In genomic region chrX:151488677-151489076, GRCh38 we compare ENCODE assay signal across 8 cellular contexts.
A peak's percentile ranks its signal among the peaks of the same experiment; 100 is the strongest.
DNase-seq lines count a peak whose midpoint lies in the region; ATAC-seq and TF ChIP-seq lines count a peak whose summit lies in the region.

No MANE protein-coding gene starts in this region.

- ATAC-seq in HG03159 (IDR thresholded peaks at IDR 0.05; ENCODE audit: unreplicated experiment) (peak; percentile 89), SK-N-SH treated with all-trans-retinoic acid at 6 μM for 48 hours (peak; percentile 60; the same call in 2 of the 3 replicates), HG03280 (IDR thresholded peaks at IDR 0.05; ENCODE audit: unreplicated experiment) (no peak), GM18861 (IDR thresholded peaks at IDR 0.05; ENCODE audit: unreplicated experiment) (no peak)

- DNase-seq in activated T-cell treated with anti-CD3 and anti-CD28 coated beads for 48 hours (ENCODE audit: low read depth) = peak; percentile 0
- DNase-seq in activated T-cell treated with anti-CD3 and anti-CD28 coated beads, Interleukin-2, amount 50 U/mL, for 1 hour = no peak
- DNase-seq in kidney tubule cell (ENCODE audit: low spot score) = peak; percentile 7
- no peak for DNase-seq in NCI-H1417 treated with DMSO at 0.1 percent for 48 hours (lab: John Stamatoyannopoulos, UW)

TF ChIP-seq in SK-N-SH treated with all-trans-retinoic acid at 6 μM for 48 hours, 23 proteins besides CTCF, POLR2A, EP300 and RAD21:
- no peak for TF ChIP-seq OSR1 (CRISPR knock-in tag; IDR thresholded peaks at IDR 0.05)
- no peak for TF ChIP-seq TSHZ2 (CRISPR knock-in tag; IDR thresholded peaks at IDR 0.05)
- TF ChIP-seq, protein P1, sequence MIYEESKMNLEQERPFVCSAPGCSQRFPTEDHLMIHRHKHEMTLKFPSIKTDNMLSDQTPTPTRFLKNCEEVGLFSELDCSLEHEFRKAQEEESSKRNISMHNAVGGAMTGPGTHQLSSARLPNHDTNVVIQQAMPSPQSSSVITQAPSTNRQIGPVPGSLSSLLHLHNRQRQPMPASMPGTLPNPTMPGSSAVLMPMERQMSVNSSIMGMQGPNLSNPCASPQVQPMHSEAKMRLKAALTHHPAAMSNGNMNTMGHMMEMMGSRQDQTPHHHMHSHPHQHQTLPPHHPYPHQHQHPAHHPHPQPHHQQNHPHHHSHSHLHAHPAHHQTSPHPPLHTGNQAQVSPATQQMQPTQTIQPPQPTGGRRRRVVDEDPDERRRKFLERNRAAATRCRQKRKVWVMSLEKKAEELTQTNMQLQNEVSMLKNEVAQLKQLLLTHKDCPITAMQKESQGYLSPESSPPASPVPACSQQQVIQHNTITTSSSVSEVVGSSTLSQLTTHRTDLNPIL (CRISPR knock-in tag; IDR thresholded peaks at IDR 0.05; ENCODE audit: low read depth) = no peak
- TF ChIP-seq ZNF70 (CRISPR knock-in tag; IDR thresholded peaks at IDR 0.05) = no peak
- TF ChIP-seq ZFP3 (CRISPR knock-in tag; IDR thresholded peaks at IDR 0.05) = no peak
- no peak for TF ChIP-seq TCF4 (CRISPR knock-in tag; IDR thresholded peaks at IDR 0.05; ENCODE audit: borderline replicate concordance)
- TF ChIP-seq ZNF565 (CRISPR knock-in tag; conservative IDR thresholded peaks at IDR 0.05; ENCODE audit: low read depth) = no peak
- TF ChIP-seq ESRRG (CRISPR knock-in tag; IDR thresholded peaks at IDR 0.05) = no peak
- TF ChIP-seq ZC3H10 (CRISPR knock-in tag; IDR thresholded peaks at IDR 0.05) = no peak
- TF ChIP-seq POU6F1 (CRISPR knock-in tag; IDR thresholded peaks at IDR 0.05; ENCODE audit: borderline replicate concordance, low read depth) = no peak

Comparison
In these comparisons a context has a peak if more than half of its experiments do, and no peak if none do; other contexts are left out.
1. DNase-seq: peak in activated T-cell treated with anti-CD3 and anti-CD28 coated beads for 48 hours (single experiment) and kidney tubule cell (single experiment); none in activated T-cell treated with anti-CD3 and anti-CD28 coated beads, Interleukin-2, amount 50 U/mL, for 1 hour (single experiment) and NCI-H1417 treated with DMSO at 0.1 percent for 48 hours (single experiment).
2. ATAC-seq: peak in HG03159 (single experiment) and SK-N-SH treated with all-trans-retinoic acid at 6 μM for 48 hours (single experiment); none in HG03280 (single experiment) and GM18861 (single experiment).